Comparison of ENCODE assay signal across 14 cellular contexts in genomic region chr1:15764269-15764764, GRCh38. TPM values are rescaled to one million over a fixed set of nuclear protein-coding genes. Genes with fewer than 3 reads are reported as not detected.
DNase-seq lines count a peak whose midpoint lies in the region; ATAC-seq, FAIRE-seq and TF ChIP-seq lines count a peak whose summit lies in the region.
"Had no signal": no experiment of that assay in that cellular context is flagged by ENCODE, and none has a peak within 500 bp of the region (broad histone marks: within the 10 kb centered on the region; RNA-seq: fewer than 3 reads in every experiment).

No MANE protein-coding gene starts in this region.

- peak; percentile 22 for ATAC-seq in stimulated activated effector memory CD8-positive, alpha-beta T cell treated with anti-CD3 and anti-CD28 coated beads, Interleukin-12 subunit alpha, Interleukin-12 subunit beta, amount 100 ng/mL, for 72 hours
- ATAC-seq: T-helper 17 cell had no signal

- dilution Hi-C loops in keratinocyte (cut with MboI; ENCODE audit: extremely low pct_ligation_motif_present, low sequenced_read_pairs): no loop called here

- intact Hi-C loops in ascending aorta (cut with DNase I): loop anchor here (2.0 kb wide), 1 partner anchor 14 kb away; no protein-coding TSS in a partner anchor

- TF ChIP-seq RAD21 in Ishikawa (IDR thresholded peaks at IDR 0.05; ENCODE audit: low read depth): no peak

- no peak for TF ChIP-seq EP300 in Ishikawa (IDR thresholded peaks at IDR 0.05; ENCODE audit: borderline replicate concordance)

- H3K27ac Mint-ChIP-seq in stimulated activated effector memory CD8-positive, alpha-beta T cell treated with anti-CD3 and anti-CD28 coated beads, Interleukin-12 subunit alpha, Interleukin-12 subunit beta, amount 100 ng/mL, for 72 hours: no peak overlapping the region
- H3K27ac Mint-ChIP-seq: activated CD4-positive, alpha-beta T cell treated with anti-CD3 and anti-CD28 coated beads, Interleukin-2, amount 10 ng/mL, durations not matched to agents 7 days and 5 days; activated T-helper 1 cell treated with anti-CD3 and anti-CD28 coated beads, Interleukin-12 subunit alpha, Interleukin-12 subunit beta, Interleukin-2, Interleukin-4 antibody, amounts not matched to agents 30 ng/mL and 10 ng/mL and 1 ng/mL, durations not matched to agents 14 hours and 24 hours and 36 hours; CD4-positive, alpha-beta T cell; T-helper 17 cell had no signal

- H3K4me1 ChIP-seq in ascending aorta (peaks cover 12 to 40% of the 10 kb centered on the region in 2 donors), keratinocyte (ENCODE audit: control insufficient read depth, extremely low read depth, insufficient read depth, low read length) (peaks cover 44% of the 10 kb centered on the region)

- no peak for DNase-seq in ascending aorta (ENCODE audit: low spot score in 2 of 2)
- DNase-seq in keratinocyte (ENCODE audit: low read depth, low spot score): no peak
- no peak for DNase-seq in stimulated activated effector memory CD8-positive, alpha-beta T cell treated with anti-CD3 and anti-CD28 coated beads, Interleukin-12 subunit alpha, Interleukin-12 subunit beta, amount 100 ng/mL, for 72 hours (ENCODE audit: low spot score in 2 of 2)
- no peak for DNase-seq in activated T-cell treated with anti-CD3 and anti-CD28 coated beads, Interleukin-2, amount 50 U/mL, for 48 hours
- no peak for DNase-seq in NCI-H526 (lab: John Stamatoyannopoulos, UW)
- DNase-seq in NCI-H1048 (lab: John Stamatoyannopoulos, UW): no peak
- DNase-seq: activated CD4-positive, alpha-beta T cell treated with anti-CD3 and anti-CD28 coated beads, Interleukin-2, amount 10 ng/mL, durations not matched to agents 7 days and 5 days; CD4-positive, alpha-beta T cell; NCI-H187; T-helper 17 cell had no signal

- peak overlapping the region; percentile 70 for H3K9ac ChIP-seq in keratinocyte (ENCODE audit: control insufficient read depth, extremely low read depth, insufficient read depth, low read length)

- H3K4me3 Mint-ChIP-seq in stimulated activated effector memory CD8-positive, alpha-beta T cell treated with anti-CD3 and anti-CD28 coated beads, Interleukin-12 subunit alpha, Interleukin-12 subunit beta, amount 100 ng/mL, for 72 hours: no peak overlapping the region
- H3K4me3 Mint-ChIP-seq: activated CD4-positive, alpha-beta T cell treated with anti-CD3 and anti-CD28 coated beads, Interleukin-2, amount 10 ng/mL, durations not matched to agents 7 days and 5 days; activated T-helper 1 cell treated with anti-CD3 and anti-CD28 coated beads, Interleukin-12 subunit alpha, Interleukin-12 subunit beta, Interleukin-2, Interleukin-4 antibody, amounts not matched to agents 30 ng/mL and 10 ng/mL and 1 ng/mL, durations not matched to agents 14 hours and 24 hours and 36 hours; CD4-positive, alpha-beta T cell; T-helper 17 cell had no signal

- H3K4me1 Mint-ChIP-seq in stimulated activated effector memory CD8-positive, alpha-beta T cell treated with anti-CD3 and anti-CD28 coated beads, Interleukin-12 subunit alpha, Interleukin-12 subunit beta, amount 100 ng/mL, for 72 hours: no peaks in the 10 kb centered on the region
- H3K4me1 Mint-ChIP-seq: activated CD4-positive, alpha-beta T cell treated with anti-CD3 and anti-CD28 coated beads, Interleukin-2, amount 10 ng/mL, durations not matched to agents 7 days and 5 days had no signal

- no peaks in the 10 kb centered on the region for H3K9me3 Mint-ChIP-seq in stimulated activated effector memory CD8-positive, alpha-beta T cell treated with anti-CD3 and anti-CD28 coated beads, Interleukin-12 subunit alpha, Interleukin-12 subunit beta, amount 100 ng/mL, for 72 hours
- H3K9me3 Mint-ChIP-seq: activated CD4-positive, alpha-beta T cell treated with anti-CD3 and anti-CD28 coated beads, Interleukin-2, amount 10 ng/mL, durations not matched to agents 7 days and 5 days; activated T-helper 1 cell treated with anti-CD3 and anti-CD28 coated beads, Interleukin-12 subunit alpha, Interleukin-12 subunit beta, Interleukin-2, Interleukin-4 antibody, amounts not matched to agents 30 ng/mL and 10 ng/mL and 1 ng/mL, durations not matched to agents 14 hours and 24 hours and 36 hours; CD4-positive, alpha-beta T cell had no signal

- peak overlapping the region; percentile 93 to 96 for H3K27ac ChIP-seq in ascending aorta
- H3K27ac ChIP-seq in keratinocyte (ENCODE audit: control insufficient read depth, insufficient read depth, low read length): peak overlapping the region; percentile 92

- no peaks in the 10 kb centered on the region for H3K36me3 Mint-ChIP-seq in stimulated activated effector memory CD8-positive, alpha-beta T cell treated with anti-CD3 and anti-CD28 coated beads, Interleukin-12 subunit alpha, Interleukin-12 subunit beta, amount 100 ng/mL, for 72 hours

- peaks cover 51 to 59% of the 10 kb centered on the region in 2 donors for H3K36me3 ChIP-seq in ascending aorta
- peaks cover 20 to 41% of the 10 kb centered on the region in 2 experiments for H3K36me3 ChIP-seq in keratinocyte (ENCODE audit: control insufficient read depth in 2 of 2, extremely low read depth in 1 of 2, insufficient read depth in 2 of 2, low read length in 2 of 2)

- H3K9me3 ChIP-seq in ascending aorta (no peaks in the 10 kb centered on the region), keratinocyte (ENCODE audit: control insufficient read depth, low read depth, low read length) (no peaks in the 10 kb centered on the region)

- H2AFZ ChIP-seq in keratinocyte (ENCODE audit: control insufficient read depth, low read length): no peak overlapping the region

- TF ChIP-seq CTCF in ascending aorta (IDR thresholded peaks at IDR 0.05) (no peak), keratinocyte (optimal IDR thresholded peaks at IDR 0.05 in 1 of 3, IDR thresholded peaks at IDR 0.05 in 1 of 3, conservative IDR thresholded peaks at IDR 0.05 in 1 of 3; ENCODE audit: extremely low read depth in 1 of 3, insufficient read depth in 2 of 3, low read length in 3 of 3) (no peak)

- H3K4me3 ChIP-seq in ascending aorta (peak overlapping the region in 1 of 2 donors; percentile 89), keratinocyte (ENCODE audit: control insufficient read depth in 2 of 3, extremely low read depth in 1 of 3, insufficient read depth in 2 of 3, low read depth in 1 of 3, low read length in 3 of 3) (peak overlapping the region; percentile 35 to 54 (median 41))

- no peaks in the 10 kb centered on the region for H3K9me1 ChIP-seq in keratinocyte (ENCODE audit: control insufficient read depth, extremely low read depth, insufficient read depth, low read length)

- peak overlapping the region; percentile 89 for H3K4me2 ChIP-seq in keratinocyte (ENCODE audit: control insufficient read depth, extremely low read depth, insufficient read depth, low read depth, low read length)

- no peaks in the 10 kb centered on the region for H4K20me1 ChIP-seq in keratinocyte (ENCODE audit: control insufficient read depth, extremely low read depth, insufficient read depth, low read length)

- peaks cover 72% of the 10 kb centered on the region for H3K79me2 ChIP-seq in keratinocyte (ENCODE audit: control insufficient read depth, insufficient read depth, low read length)

- H3K27me3 ChIP-seq in ascending aorta: no peaks in the 10 kb centered on the region
- no peaks in the 10 kb centered on the region for H3K27me3 ChIP-seq in keratinocyte (ENCODE audit: control insufficient read depth, extremely low read depth, insufficient read depth, low read length)

- FAIRE-seq in keratinocyte (lab: Jason Lieb, UNC): peak; percentile 95
- FAIRE-seq: endometrium had no signal

TF ChIP-seq in Ishikawa, 13 proteins besides CTCF, POLR2A, EP300 and RAD21 (continues in another document):
- TF ChIP-seq FOXM1 (IDR thresholded peaks at IDR 0.05; ENCODE audit: borderline replicate concordance, low read depth) (no peak), EGR1 (IDR thresholded peaks at IDR 0.05) (no peak), TEAD4 (IDR thresholded peaks at IDR 0.05) (no peak), ZBTB7A (IDR thresholded peaks at IDR 0.05; ENCODE audit: low read depth) (0 out of 2 replicates have a peak, but pooled peaks have one; percentile 45)

RNA-seq across cellular contexts. Expression of gene FBLIM1, which starts 5.7 kb away (rescaled TPM):
- total RNA-seq in ascending aorta: 641 TPM
- 144 to 223 TPM (median 185 TPM) in 3 replicates for polyA plus RNA-seq in keratinocyte
- polyA plus RNA-seq in keratinocyte (2011; ENCODE audit: low read depth): 23.5 TPM
- polyA plus RNA-seq in keratinocyte (2011; cell fraction: cytosol; rRNA removed): 117 and 227 TPM in 2 replicates
- polyA plus RNA-seq in keratinocyte (2011; cell fraction: nucleus; rRNA removed): 304 and 450 TPM in 2 replicates
- polyA plus RNA-seq in keratinocyte (2012; ENCODE audit: low replicate concordance): 121 and 176 TPM in 2 replicates
- 87.9 to 246 TPM (median 131 TPM) in 3 replicates for polyA minus RNA-seq in keratinocyte
- 300 TPM for polyA minus RNA-seq in keratinocyte (2011; cell fraction: cytosol; rRNA and poly(A)+ RNA removed)
- polyA minus RNA-seq in keratinocyte (2011; cell fraction: nucleus; rRNA and poly(A)+ RNA removed): 125 and 154 TPM in 2 replicates
- total RNA-seq: activated T-helper 1 cell treated with anti-CD3 and anti-CD28 coated beads, Interleukin-12 subunit alpha, Interleukin-12 subunit beta, Interleukin-2, Interleukin-4 antibody, amounts not matched to agents 30 ng/mL and 10 ng/mL and 1 ng/mL, durations not matched to agents 14 hours and 24 hours and 36 hours; mononuclear cell had no signal

RNA-seq across cellular contexts. Expression of gene TMEM82, which starts 22.0 kb away (rescaled TPM):
- total RNA-seq in ascending aorta: not detected
- polyA plus RNA-seq in keratinocyte: not detected in 3 replicates
- not detected for polyA plus RNA-seq in keratinocyte (2011; ENCODE audit: low read depth)
- polyA plus RNA-seq in keratinocyte (2011; cell fraction: cytosol; rRNA removed): not detected in 2 replicates
- polyA plus RNA-seq in keratinocyte (2011; cell fraction: nucleus; rRNA removed): not detected in 2 replicates
- polyA plus RNA-seq in keratinocyte (2012; ENCODE audit: low replicate concordance): not detected in 2 replicates
- polyA minus RNA-seq in keratinocyte: not detected in 3 replicates
- polyA minus RNA-seq in keratinocyte (2011; cell fraction: cytosol; rRNA and poly(A)+ RNA removed): not detected
- polyA minus RNA-seq in keratinocyte (2011; cell fraction: nucleus; rRNA and poly(A)+ RNA removed): not detected in 2 replicates
- total RNA-seq: activated CD4-positive, alpha-beta T cell treated with anti-CD3 and anti-CD28 coated beads, Interleukin-2, amount 10 ng/mL, durations not matched to agents 7 days and 5 days; activated T-helper 1 cell treated with anti-CD3 and anti-CD28 coated beads, Interleukin-12 subunit alpha, Interleukin-12 subunit beta, Interleukin-2, Interleukin-4 antibody, amounts not matched to agents 30 ng/mL and 10 ng/mL and 1 ng/mL, durations not matched to agents 14 hours and 24 hours and 36 hours; CD4-positive, alpha-beta T cell; mononuclear cell; T-helper 17 cell had no signal

RNA-seq across cellular contexts. Expression of gene SLC25A34, which starts 28.3 kb away (rescaled TPM):
- 5.7 TPM for total RNA-seq in ascending aorta
- polyA plus RNA-seq in keratinocyte: 0.28 to 0.80 TPM (median 0.46 TPM) in 3 replicates
- polyA plus RNA-seq in keratinocyte (2011; ENCODE audit: low read depth): 0.42 TPM
- 0.04 and 0.16 TPM in 2 replicates for polyA plus RNA-seq in keratinocyte (2011; cell fraction: cytosol; rRNA removed)
- 2.4 and 3.6 TPM in 2 replicates for polyA plus RNA-seq in keratinocyte (2011; cell fraction: nucleus; rRNA removed)
- polyA plus RNA-seq in keratinocyte (2012; ENCODE audit: low replicate concordance): 0.23 and 0.82 TPM in 2 replicates
- 0.10 to 0.77 TPM (median 0.26 TPM) in 3 replicates for polyA minus RNA-seq in keratinocyte
- not detected for polyA minus RNA-seq in keratinocyte (2011; cell fraction: cytosol; rRNA and poly(A)+ RNA removed)
- 1.3 and 1.4 TPM in 2 replicates for polyA minus RNA-seq in keratinocyte (2011; cell fraction: nucleus; rRNA and poly(A)+ RNA removed)

RNA-seq across cellular contexts. Expression of gene UQCRHL, which starts 43.1 kb away (rescaled TPM):
- not detected for total RNA-seq in ascending aorta
- 2.6 to 14.0 TPM (median 4.6 TPM) in 3 replicates for polyA plus RNA-seq in keratinocyte
- polyA plus RNA-seq in keratinocyte (2011; ENCODE audit: low read depth): 2.5 TPM
- polyA plus RNA-seq in keratinocyte (2011; cell fraction: cytosol; rRNA removed): 6.8 and 8.4 TPM in 2 replicates
- polyA plus RNA-seq in keratinocyte (2011; cell fraction: nucleus; rRNA removed): 2.1 TPM in 2 replicates
- 2.6 and 4.3 TPM in 2 replicates for polyA plus RNA-seq in keratinocyte (2012; ENCODE audit: low replicate concordance)
- 0.23 to 0.77 TPM in 2 of 3 replicates, not detected in the other for polyA minus RNA-seq in keratinocyte
- polyA minus RNA-seq in keratinocyte (2011; cell fraction: cytosol; rRNA and poly(A)+ RNA removed): 8.2 TPM
- 0.21 TPM in 1 of 2 replicates, not detected in the other for polyA minus RNA-seq in keratinocyte (2011; cell fraction: nucleus; rRNA and poly(A)+ RNA removed)
